ENCODE assay signal across 7 cellular contexts in genomic region chr10:21494221-21495001, GRCh38. TPM values are rescaled to one million over a fixed set of nuclear protein-coding genes. Genes with fewer than 3 reads are reported as not detected.
DNase-seq lines count a peak whose midpoint lies in the region; ATAC-seq and TF ChIP-seq lines count a peak whose summit lies in the region.

No MANE protein-coding gene starts in this region.

- H4K91ac ChIP-seq in mesenchymal stem cell (ENCODE audit: low read length) = peak overlapping the region; percentile 41

- no peak overlapping the region for H2BK5ac ChIP-seq in mesenchymal stem cell (ENCODE audit: low read depth, low read length, poor library complexity, severe bottlenecking)

- TF ChIP-seq POLR2A in transverse colon (IDR thresholded peaks at IDR 0.05) = no peak

- H3K4me2 ChIP-seq in OCI-LY1 (ENCODE audit: low read length) (peak overlapping the region; percentile 40; the same call in 1 of the 2 replicates), mesenchymal stem cell (ENCODE audit: low read length, poor library complexity, severe bottlenecking) (peak overlapping the region; percentile 100)

- H3K27me3 ChIP-seq in OCI-LY1 (ENCODE audit: insufficient read depth, low read length) (no peaks in the 10 kb centered on the region), dorsolateral prefrontal cortex (peaks cover 0 to 2% (median 0%) of the 10 kb centered on the region in 45 donors), mesenchymal stem cell (ENCODE audit: control insufficient read depth in 1 of 2, insufficient read depth in 1 of 2, low read length in 2 of 2) (no peaks in the 10 kb centered on the region), transverse colon (peaks cover 77% of the 10 kb centered on the region)

- no peak overlapping the region for H3K9ac ChIP-seq in OCI-LY1 (ENCODE audit: low read length)
- peak overlapping the region; percentile 83 for H3K9ac ChIP-seq in mesenchymal stem cell (ENCODE audit: low read length)

- peak overlapping the region in 1 of 2 experiments; percentile 55 for H3K14ac ChIP-seq in mesenchymal stem cell (ENCODE audit: low read length in 2 of 2)

- DNase-seq in dorsolateral prefrontal cortex (peak in 1 of 10 donors; percentile 52), mesenchymal stem cell (peak; percentile 41), transverse colon (no peak), OCI-M2 (lab: John Stamatoyannopoulos, UW; ENCODE audit: unreplicated experiment) (no peak)

- intact Hi-C loops in dorsolateral prefrontal cortex (cut with DNase I) = loop anchor here (1.0 to 10.0 kb wide), 11 partner anchors 38 to 1570 kb away; partner anchors contain the start of genes BMI1 (in 1 of the 2) and MLLT10 (in 1 of the 2)
- intact Hi-C loops in transverse colon (cut with DNase I; ENCODE audit: low total_unique reads) = loop anchor here (5.0 to 10.0 kb wide), 3 partner anchors 43 to 238 kb away; no protein-coding TSS in a partner anchor

- no peak overlapping the region for H2AK5ac ChIP-seq in mesenchymal stem cell (ENCODE audit: low read length, severe bottlenecking)

- ATAC-seq in GM18868 (IDR thresholded peaks at IDR 0.05; ENCODE audit: unreplicated experiment) (peak; percentile 29), HG03108 (IDR thresholded peaks at IDR 0.05; ENCODE audit: unreplicated experiment) (no peak)

- H2BK12ac ChIP-seq in mesenchymal stem cell (ENCODE audit: low read length in 2 of 2) = peak overlapping the region; percentile 31 to 54

- peak overlapping the region; percentile 16 for H2BK15ac ChIP-seq in mesenchymal stem cell (ENCODE audit: low read depth, poor library complexity, severe bottlenecking)

- TF ChIP-seq CTCF in OCI-LY1 (IDR thresholded peaks at IDR 0.05; ENCODE audit: low read length) (no peak), dorsolateral prefrontal cortex (IDR thresholded peaks at IDR 0.05 in 54 of 56, conservative IDR thresholded peaks at IDR 0.05 in 2 of 56; ENCODE audit: low read depth in 1 of 56, partially characterized antibody in 56 of 56) (peak in 4 of 56 donors; percentile 5 to 12 (median 8)), transverse colon (IDR thresholded peaks at IDR 0.05) (no peak)

- H2BK120ac ChIP-seq in mesenchymal stem cell (ENCODE audit: low read depth, low read length) = no peak overlapping the region

- H3K4ac ChIP-seq in mesenchymal stem cell (ENCODE audit: low read depth in 1 of 2, low read length in 2 of 2) = peak overlapping the region; percentile 38 to 51

- H3K27ac ChIP-seq in OCI-LY1 (ENCODE audit: low read depth, low read length, poor library complexity, severe bottlenecking) (no peak overlapping the region), dorsolateral prefrontal cortex (peak overlapping the region in 47 of 59 donors; percentile 9 to 97 (median 89)), mesenchymal stem cell (ENCODE audit: low read length, poor library complexity, severe bottlenecking) (no peak overlapping the region), transverse colon (peak overlapping the region in 3 of 4 donors; percentile 4 to 58 (median 12))

- WGBS in mesenchymal stem cell = 14% methylated on average over 62 of the region's 66 CpGs
- 18% methylated on average over 56 of the region's 66 CpGs; no CpG with 5 or more reads in 1 of the 2 donors for WGBS in transverse colon (ENCODE audit: low coverage in 1 of 2), 2 donors

- H3K4me3 ChIP-seq in OCI-LY1 (ENCODE audit: low read depth, low read length, poor library complexity, severe bottlenecking) (peak overlapping the region; percentile 27), dorsolateral prefrontal cortex (peak overlapping the region; percentile 66 to 92 (median 85)), mesenchymal stem cell (ENCODE audit: insufficient read depth in 1 of 2, low read depth in 1 of 2, low read length in 2 of 2) (peak overlapping the region; percentile 67 to 90), transverse colon (peak overlapping the region; percentile 12 to 62 (median 48))

- peaks cover 3% of the 10 kb centered on the region for H3K79me1 ChIP-seq in mesenchymal stem cell (replicated peaks; ENCODE audit: low read length, poor library complexity, severe bottlenecking)

- no peak overlapping the region for H3K23ac ChIP-seq in mesenchymal stem cell (ENCODE audit: low read length in 2 of 2)

- H3K9me3 ChIP-seq in OCI-LY1 (ENCODE audit: low read length) (no peaks in the 10 kb centered on the region), mesenchymal stem cell (ENCODE audit: control insufficient read depth, low read length) (no peaks in the 10 kb centered on the region), transverse colon (no peaks in the 10 kb centered on the region)

- H2AFZ ChIP-seq in OCI-LY1 (ENCODE audit: low read length) (no peak overlapping the region), mesenchymal stem cell (ENCODE audit: low read depth, low read length) (peak overlapping the region; percentile 18)

- peak overlapping the region; percentile 72 to 81 for H3K18ac ChIP-seq in mesenchymal stem cell (ENCODE audit: low read depth in 1 of 2, low read length in 2 of 2)

- H4K8ac ChIP-seq in mesenchymal stem cell (ENCODE audit: low read length) = peak overlapping the region; percentile 67

- no peaks in the 10 kb centered on the region for H3K36me3 ChIP-seq in OCI-LY1 (ENCODE audit: insufficient read depth, low read length)
- no peaks in the 10 kb centered on the region for H3K36me3 ChIP-seq in mesenchymal stem cell (ENCODE audit: control insufficient read depth in 1 of 2, insufficient read depth in 2 of 2, low read depth in 1 of 2, low read length in 2 of 2)
- no peaks in the 10 kb centered on the region for H3K36me3 ChIP-seq in transverse colon

- H3F3A ChIP-seq in OCI-LY1 (ENCODE audit: insufficient read depth, low read length) = 0 out of 2 replicates have a peak, but pooled peaks cover 3% of the 10 kb centered on the region

- in situ Hi-C loops in transverse colon (cut with MboI; ENCODE audit: low pct_ligation_motif_present in 1 of 4, low pct_unique_long_range_greater_than_20kb in 1 of 4, low sequenced_read_pairs in 3 of 4) = loop anchor here (10.0 to 25.0 kb wide), 8 partner anchors 207 to 1500 kb away; no protein-coding TSS in a partner anchor

- no peaks in the 10 kb centered on the region for H3K9me2 ChIP-seq in OCI-LY1 (ENCODE audit: low read depth, low read length)

- H3K4me1 ChIP-seq in OCI-LY1 (ENCODE audit: insufficient read depth, low read length, severe bottlenecking) = peaks cover 23% of the 10 kb centered on the region
- H3K4me1 ChIP-seq in mesenchymal stem cell (ENCODE audit: control insufficient read depth, insufficient read depth, low read depth, low read length) = peaks cover 10% of the 10 kb centered on the region
- H3K4me1 ChIP-seq in transverse colon = peaks cover 0 to 36% (median 31%) of the 10 kb centered on the region in 4 donors

- no peaks in the 10 kb centered on the region for H4K20me1 ChIP-seq in OCI-LY1 (ENCODE audit: insufficient read depth, low read length)

- TF ChIP-seq EP300 in transverse colon (IDR thresholded peaks at IDR 0.05; ENCODE audit: low read depth) = no peak

- no peaks in the 10 kb centered on the region for H3K79me2 ChIP-seq in OCI-LY1 (ENCODE audit: insufficient read depth, low read length)

RNA-seq across cellular contexts. Expression of gene SKIDA1, which starts 31.1 kb away (rescaled TPM):
- total RNA-seq in dorsolateral prefrontal cortex (1 to 10 TPM; 2.0 to 8.9 (median 4.4) TPM), transverse colon (under 1 TPM in 2 of 4 donors, not detected in 2; 0.27 to 0.60 TPM)
- polyA plus RNA-seq in mesenchymal stem cell (2013, experiment 1 of 2) = 1.8 TPM
- polyA plus RNA-seq in mesenchymal stem cell (2013, experiment 2 of 2) = 1.8 TPM

RNA-seq across cellular contexts. Expression of gene MLLT10, which starts 39.6 kb away (rescaled TPM):
- total RNA-seq in dorsolateral prefrontal cortex (10 to 100 TPM; 35.4 to 78.5 (median 55.3) TPM), transverse colon (10 to 100 TPM; 12.0 to 43.0 (median 28.5) TPM)
- polyA plus RNA-seq in mesenchymal stem cell (2013, experiment 1 of 2) = 29.2 TPM
- polyA plus RNA-seq in mesenchymal stem cell (2013, experiment 2 of 2) = 30.7 TPM

Comparison
In these comparisons a context has a peak if more than half of its experiments do, and no peak if none do; other contexts are left out.
1. H3K27ac ChIP-seq: peak in dorsolateral prefrontal cortex (47 of 59) and transverse colon (3 of 4); none in OCI-LY1 (single experiment) and mesenchymal stem cell (single experiment).
2. H3K4me3 ChIP-seq: peak in every context shown above with its lines; median percentile 85 in dorsolateral prefrontal cortex; 78 in mesenchymal stem cell; 48 in transverse colon; 27 in OCI-LY1.